In the genomic region with DNA sequence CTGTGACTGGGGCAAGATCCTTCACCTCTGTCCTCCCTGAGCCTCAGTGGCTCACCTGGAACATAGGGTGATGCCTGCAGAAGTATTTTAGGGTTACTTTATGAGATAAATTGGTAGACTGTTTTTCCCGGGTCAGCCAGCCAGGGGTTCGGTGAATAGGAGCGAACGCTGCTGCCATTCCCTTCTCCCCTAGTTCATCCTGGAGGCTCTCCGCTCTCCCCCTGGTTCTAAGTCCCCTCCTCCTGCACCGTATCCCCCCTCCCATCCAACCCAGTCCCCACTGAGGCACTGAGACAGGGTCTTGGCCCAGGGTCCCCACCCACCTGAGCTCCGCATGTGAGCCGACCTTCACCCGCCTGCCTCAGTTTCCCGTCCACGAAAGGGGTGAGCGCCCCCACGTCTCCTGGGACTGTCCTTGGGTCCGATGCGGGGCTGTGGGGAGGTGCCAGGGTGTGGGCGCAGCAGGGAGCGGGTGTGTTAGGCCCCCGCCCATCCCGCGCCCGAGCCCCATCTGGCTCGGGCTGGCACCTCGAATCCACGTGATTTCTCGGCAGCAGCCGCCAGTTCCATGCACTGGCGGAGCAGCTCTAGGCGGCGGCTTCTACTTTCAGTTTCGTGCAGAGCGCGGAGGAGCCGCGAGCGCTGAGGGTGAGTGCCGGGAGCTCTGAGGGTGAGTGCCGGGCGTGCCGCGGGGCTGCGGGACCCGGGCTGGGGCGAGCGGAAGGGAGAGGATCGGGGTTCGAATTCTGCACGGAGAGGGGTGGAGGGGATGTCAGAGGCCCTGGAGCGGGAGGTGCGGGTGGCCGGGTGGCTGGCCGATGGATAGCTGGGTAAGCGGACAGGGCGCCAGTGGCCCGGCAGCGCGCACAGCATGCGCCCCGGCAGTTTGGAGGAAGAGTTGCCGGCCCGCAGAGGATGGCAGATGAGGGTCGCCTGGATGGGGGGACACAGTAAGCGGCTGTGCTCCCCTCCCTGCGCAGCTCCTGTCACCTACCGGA, we compare ENCODE assay signal across 8 cellular contexts. TPM values are rescaled to one million over a fixed set of nuclear protein-coding genes. Genes with fewer than 3 reads are reported as not detected.
DNase-seq lines count a peak whose midpoint lies in the region; ATAC-seq and TF ChIP-seq lines count a peak whose summit lies in the region.

A gene with protein sequence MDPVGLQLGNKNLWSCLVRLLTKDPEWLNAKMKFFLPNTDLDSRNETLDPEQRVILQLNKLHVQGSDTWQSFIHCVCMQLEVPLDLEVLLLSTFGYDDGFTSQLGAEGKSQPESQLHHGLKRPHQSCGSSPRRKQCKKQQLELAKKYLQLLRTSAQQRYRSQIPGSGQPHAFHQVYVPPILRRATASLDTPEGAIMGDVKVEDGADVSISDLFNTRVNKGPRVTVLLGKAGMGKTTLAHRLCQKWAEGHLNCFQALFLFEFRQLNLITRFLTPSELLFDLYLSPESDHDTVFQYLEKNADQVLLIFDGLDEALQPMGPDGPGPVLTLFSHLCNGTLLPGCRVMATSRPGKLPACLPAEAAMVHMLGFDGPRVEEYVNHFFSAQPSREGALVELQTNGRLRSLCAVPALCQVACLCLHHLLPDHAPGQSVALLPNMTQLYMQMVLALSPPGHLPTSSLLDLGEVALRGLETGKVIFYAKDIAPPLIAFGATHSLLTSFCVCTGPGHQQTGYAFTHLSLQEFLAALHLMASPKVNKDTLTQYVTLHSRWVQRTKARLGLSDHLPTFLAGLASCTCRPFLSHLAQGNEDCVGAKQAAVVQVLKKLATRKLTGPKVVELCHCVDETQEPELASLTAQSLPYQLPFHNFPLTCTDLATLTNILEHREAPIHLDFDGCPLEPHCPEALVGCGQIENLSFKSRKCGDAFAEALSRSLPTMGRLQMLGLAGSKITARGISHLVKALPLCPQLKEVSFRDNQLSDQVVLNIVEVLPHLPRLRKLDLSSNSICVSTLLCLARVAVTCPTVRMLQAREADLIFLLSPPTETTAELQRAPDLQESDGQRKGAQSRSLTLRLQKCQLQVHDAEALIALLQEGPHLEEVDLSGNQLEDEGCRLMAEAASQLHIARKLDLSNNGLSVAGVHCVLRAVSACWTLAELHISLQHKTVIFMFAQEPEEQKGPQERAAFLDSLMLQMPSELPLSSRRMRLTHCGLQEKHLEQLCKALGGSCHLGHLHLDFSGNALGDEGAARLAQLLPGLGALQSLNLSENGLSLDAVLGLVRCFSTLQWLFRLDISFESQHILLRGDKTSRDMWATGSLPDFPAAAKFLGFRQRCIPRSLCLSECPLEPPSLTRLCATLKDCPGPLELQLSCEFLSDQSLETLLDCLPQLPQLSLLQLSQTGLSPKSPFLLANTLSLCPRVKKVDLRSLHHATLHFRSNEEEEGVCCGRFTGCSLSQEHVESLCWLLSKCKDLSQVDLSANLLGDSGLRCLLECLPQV (N-terminal part only) (plus strand): TSS at position 610 of the 998 bp plus-strand sequence. CDS start 31,156 bp downstream, outside the sequence.

- H3K9me3 ChIP-seq in ovary (no peaks in the 10 kb centered on the region), thoracic aorta (no peaks in the 10 kb centered on the region)

- H3K4me1 ChIP-seq in ovary (ENCODE audit: insufficient read depth) = peaks cover 17% of the 10 kb centered on the region
- peaks cover 24 to 32% of the 10 kb centered on the region in 2 donors for H3K4me1 ChIP-seq in thoracic aorta (ENCODE audit: control insufficient read depth in 1 of 2, low read depth in 2 of 2)

- peak within 1 kb of the TSS; percentile 100 for H3K27ac Mint-ChIP-seq in activated naive CD4-positive, alpha-beta T cell treated with anti-CD3 and anti-CD28 coated beads, Interleukin-2, amount 50 U/mL, for 72 hours
- H3K27ac Mint-ChIP-seq in glutamatergic neuron (ENCODE audit: unreplicated experiment) = no peak within 1 kb of the TSS

- no peaks in the 10 kb centered on the region for H3K27me3 ChIP-seq in ovary
- H3K27me3 ChIP-seq in thoracic aorta (replicated peaks; ENCODE audit: insufficient read depth) = no peaks in the 10 kb centered on the region

- H3K36me3 Mint-ChIP-seq in activated naive CD4-positive, alpha-beta T cell treated with anti-CD3 and anti-CD28 coated beads, Interleukin-2, amount 50 U/mL, for 72 hours = peaks cover 83 to 84% of the 10 kb centered on the region in 2 donors
- H3K36me3 Mint-ChIP-seq in glutamatergic neuron (ENCODE audit: unreplicated experiment) = no peaks in the 10 kb centered on the region

- H3K36me3 ChIP-seq in ovary (no peaks in the 10 kb centered on the region), thoracic aorta (no peaks in the 10 kb centered on the region)

- H3K4me3 ChIP-seq in ovary (peak within 1 kb of the TSS; percentile 65), thoracic aorta (peak within 1 kb of the TSS; percentile 90)

- peaks cover 1% of the 10 kb centered on the region for H3K4me1 Mint-ChIP-seq in glutamatergic neuron (ENCODE audit: low read depth, unreplicated experiment)

- intact Hi-C loops in ovary (cut with DNase I) = loop anchor here in 1 of 4 donors (5.0 kb wide), 1 partner anchor 382 kb away; a partner anchor contains a TSS

- ATAC-seq in GM21825 (IDR thresholded peaks at IDR 0.05; ENCODE audit: unreplicated experiment) (peak; percentile 67), thoracic aorta (ENCODE audit: insufficient number of reproducible peaks, low FRiP score, low read depth) (peak; percentile 27)
- peak; percentile 74 to 86 for ATAC-seq in activated naive CD4-positive, alpha-beta T cell treated with anti-CD3 and anti-CD28 coated beads, Interleukin-2, amount 50 U/mL, for 72 hours

- peak; percentile 88 for DNase-seq in EL
- peak; percentile 82 for DNase-seq in LHCN-M2 (ENCODE audit: low read depth)
- peak; percentile 65 for DNase-seq in SKM-1 treated with dmso at 0.1 percent for 144 hours (lab: John Stamatoyannopoulos, UW; ENCODE audit: unreplicated experiment)
- DNase-seq in activated naive CD4-positive, alpha-beta T cell treated with anti-CD3 and anti-CD28 coated beads, Interleukin-2, amount 50 U/mL, for 72 hours (ENCODE audit: low spot score in 2 of 2) = peak; percentile 91 to 96
- peak; percentile 73 for DNase-seq in glutamatergic neuron
- peak; percentile 82 to 86 (median 84) for DNase-seq in ovary
- peak; percentile 41 for DNase-seq in thoracic aorta (ENCODE audit: low spot score)

- peak within 1 kb of the TSS; percentile 89 for H3K4me3 Mint-ChIP-seq in glutamatergic neuron (ENCODE audit: unreplicated experiment)

- H3K27ac ChIP-seq in ovary (peak within 1 kb of the TSS; percentile 73 to 86), thoracic aorta (peak within 1 kb of the TSS; percentile 77 to 87)

- H3K27me3 Mint-ChIP-seq in glutamatergic neuron (ENCODE audit: unreplicated experiment) = peaks cover 11% of the 10 kb centered on the region

- peak; percentile 19 for TF ChIP-seq EP300 in ovary (IDR thresholded peaks at IDR 0.05)

- WGBS in ovary, 3 donors = 2 to 3% (median 2%) methylated on average over 55 to 64 of the region's 64 CpGs

- TF ChIP-seq POLR2A in ovary (IDR thresholded peaks at IDR 0.05) = peak; percentile 54

- no peaks in the 10 kb centered on the region for H3K9me3 Mint-ChIP-seq in activated naive CD4-positive, alpha-beta T cell treated with anti-CD3 and anti-CD28 coated beads, Interleukin-2, amount 50 U/mL, for 72 hours
- peaks cover 2% of the 10 kb centered on the region for H3K9me3 Mint-ChIP-seq in glutamatergic neuron (ENCODE audit: unreplicated experiment)

- no peak for TF ChIP-seq CTCF in glutamatergic neuron (IDR thresholded peaks at IDR 0.05; ENCODE audit: partially characterized antibody, unreplicated experiment)
- no peak for TF ChIP-seq CTCF in ovary (IDR thresholded peaks at IDR 0.05)
- no peak for TF ChIP-seq CTCF in thoracic aorta (IDR thresholded peaks at IDR 0.05)

RNA-seq across cellular contexts. Expression of the gene that starts here (rescaled TPM):
- total RNA-seq in LHCN-M2 (2014; rRNA removed) (12.1 and 22.3 TPM in 2 replicates), glutamatergic neuron (ENCODE audit: unreplicated experiment) (1.5 TPM), ovary (10 to 100 TPM in 5 of 7 donors, 1 to 10 TPM in 2; 6.0 to 29.9 (median 14.7) TPM), thoracic aorta (10 to 100 TPM; 51.0 to 54.4 TPM)
- 9.2 TPM for polyA plus RNA-seq in LHCN-M2 (2012)
- 100 to 1,000 TPM; 231 to 254 TPM for total RNA-seq in activated naive CD4-positive, alpha-beta T cell treated with anti-CD3 and anti-CD28 coated beads, Interleukin-2, amount 50 U/mL, for 72 hours
- polyA plus RNA-seq in ovary = 10 to 100 TPM in 1 of 2 donors, 1 to 10 TPM in 1; 8.7 to 15.8 TPM

Comparison
In these comparisons a context has a peak if more than half of its experiments do, and no peak if none do; other contexts are left out.
1. Peak in every context shown above with its lines: DNase-seq, ATAC-seq, H3K4me3 ChIP-seq and H3K27ac ChIP-seq.
2. DNase-seq: peak in every context shown above with its lines; median percentile 94 in activated naive CD4-positive, alpha-beta T cell treated with anti-CD3 and anti-CD28 coated beads, Interleukin-2, amount 50 U/mL, for 72 hours; 88 in EL; 84 in ovary; 82 in LHCN-M2; 73 in glutamatergic neuron; 65 in SKM-1 treated with dmso at 0.1 percent for 144 hours; 41 in thoracic aorta.
3. ATAC-seq: peak in every context shown above with its lines; median percentile 80 in activated naive CD4-positive, alpha-beta T cell treated with anti-CD3 and anti-CD28 coated beads, Interleukin-2, amount 50 U/mL, for 72 hours; 67 in GM21825; 27 in thoracic aorta.